Comparison of ENCODE assay signal across 7 cellular contexts in genomic region chr16:4319454-4319853, GRCh38. TPM values are rescaled to one million over a fixed set of nuclear protein-coding genes. Genes with fewer than 3 reads are reported as not detected.
DNase-seq lines count a peak whose midpoint lies in the region; ATAC-seq and TF ChIP-seq lines count a peak whose summit lies in the region.

No MANE protein-coding gene starts in this region.

- TF ChIP-seq CTCF in GM23338 (conservative IDR thresholded peaks at IDR 0.05; ENCODE audit: low read depth in 2 of 2), result no peak

- no peak overlapping the region for H3K4me3 Mint-ChIP-seq in GM23338
- no peak overlapping the region for H3K4me3 Mint-ChIP-seq in stimulated activated naive CD8-positive, alpha-beta T cell treated with anti-CD3 and anti-CD28 coated beads, Interleukin-15, amount 100 ng/mL, for 72 hours

- H3K27me3 ChIP-seq in GM23338 (ENCODE audit: insufficient read depth), result peaks cover 6% of the 10 kb centered on the region

- H4K20me1 ChIP-seq in GM23338 (replicated peaks; ENCODE audit: insufficient read depth), result peaks cover 16% of the 10 kb centered on the region; the same call in 1 of the 2 replicates

- peaks cover 4% of the 10 kb centered on the region for H3F3A ChIP-seq in GM23338 (replicated peaks; ENCODE audit: low read depth)

- no peak for DNase-seq in GM23338 (ENCODE audit: low spot score)
- DNase-seq in activated CD4-positive, alpha-beta T cell treated with anti-CD3 and anti-CD28 coated beads, Interleukin-2, amount 50 U/mL, for 4 hours, result peak; percentile 37 to 44
- DNase-seq in left ventricle myocardium superior, result peak; percentile 68
- peak; percentile 67 to 76 for DNase-seq in stimulated activated naive CD8-positive, alpha-beta T cell treated with anti-CD3 and anti-CD28 coated beads, Interleukin-15, amount 100 ng/mL, for 72 hours
- DNase-seq in HPDE6-E6E7 (ENCODE audit: extremely low spot score), result no peak
- DNase-seq in NCI-H2171 (lab: John Stamatoyannopoulos, UW), result no peak

- H3K9me2 ChIP-seq in GM23338 (ENCODE audit: insufficient read depth), result no peaks in the 10 kb centered on the region

- H3K9me3 Mint-ChIP-seq in GM23338, result peaks cover 3% of the 10 kb centered on the region; the same call in 1 of the 3 replicates
- no peaks in the 10 kb centered on the region for H3K9me3 Mint-ChIP-seq in stimulated activated naive CD8-positive, alpha-beta T cell treated with anti-CD3 and anti-CD28 coated beads, Interleukin-15, amount 100 ng/mL, for 72 hours

- peaks cover 24% of the 10 kb centered on the region for H3K4me1 Mint-ChIP-seq in GM23338
- H3K4me1 Mint-ChIP-seq in stimulated activated naive CD8-positive, alpha-beta T cell treated with anti-CD3 and anti-CD28 coated beads, Interleukin-15, amount 100 ng/mL, for 72 hours, result peaks cover 28% of the 10 kb centered on the region

- peaks cover 63% of the 10 kb centered on the region for H3K79me2 ChIP-seq in GM23338 (replicated peaks; ENCODE audit: insufficient read depth)

- no peaks in the 10 kb centered on the region for H3K36me3 ChIP-seq in GM23338 (ENCODE audit: insufficient read depth)

- H3K36me3 Mint-ChIP-seq in GM23338 (ENCODE audit: low read depth), result no peaks in the 10 kb centered on the region; the same call in 2 of the 3 replicates

- no peak overlapping the region for H2AFZ ChIP-seq in GM23338

- ATAC-seq in GM23338 (no peak), left ventricle myocardium superior (no peak), HG02884 (IDR thresholded peaks at IDR 0.05; ENCODE audit: unreplicated experiment) (no peak)
- peak; percentile 83 for ATAC-seq in stimulated activated naive CD8-positive, alpha-beta T cell treated with anti-CD3 and anti-CD28 coated beads, Interleukin-15, amount 100 ng/mL, for 72 hours

- peak overlapping the region; percentile 96; the same call in 1 of the 2 replicates for H3K4me2 ChIP-seq in GM23338

- H3K27ac Mint-ChIP-seq in GM23338, result no peak overlapping the region
- H3K27ac Mint-ChIP-seq in stimulated activated naive CD8-positive, alpha-beta T cell treated with anti-CD3 and anti-CD28 coated beads, Interleukin-15, amount 100 ng/mL, for 72 hours, result no peak overlapping the region

- intact Hi-C loops in left ventricle myocardium superior (cut with micrococcal nuclease), result no loop called here

- peaks cover 9% of the 10 kb centered on the region for H3K27me3 Mint-ChIP-seq in GM23338 (ENCODE audit: insufficient read depth, low read depth, poor library complexity)
- peaks cover 36% of the 10 kb centered on the region for H3K27me3 Mint-ChIP-seq in stimulated activated naive CD8-positive, alpha-beta T cell treated with anti-CD3 and anti-CD28 coated beads, Interleukin-15, amount 100 ng/mL, for 72 hours

- H3K4me1 ChIP-seq in GM23338 (ENCODE audit: insufficient read depth), result peaks cover 44% of the 10 kb centered on the region

- H3K27ac ChIP-seq in GM23338 (ENCODE audit: low read depth), result no peak overlapping the region

- no peak overlapping the region for H3K4me3 ChIP-seq in GM23338

TF ChIP-seq in GM23338, 12 proteins besides CTCF, POLR2A, EP300 and RAD21 (continues in another document):
- TF ChIP-seq EZH2 (IDR thresholded peaks at IDR 0.05; ENCODE audit: low read depth, unreplicated experiment), result no peak
- TF ChIP-seq JUNB (IDR thresholded peaks at IDR 0.05; ENCODE audit: unreplicated experiment), result no peak
- no peak for TF ChIP-seq ETS1 (IDR thresholded peaks at IDR 0.05)
- no peak for TF ChIP-seq ZNF114 (CRISPR knock-in tag; IDR thresholded peaks at IDR 0.05)
- no peak for TF ChIP-seq STAT1 (IDR thresholded peaks at IDR 0.05; ENCODE audit: unreplicated experiment)
- no peak for TF ChIP-seq EZH2phosphoT487 (IDR thresholded peaks at IDR 0.05; ENCODE audit: unreplicated experiment)
- no peak for TF ChIP-seq POLR2AphosphoS5 (IDR thresholded peaks at IDR 0.05; ENCODE audit: low read depth)
- TF ChIP-seq REST (IDR thresholded peaks at IDR 0.05; ENCODE audit: unreplicated experiment), result no peak

RNA-seq across cellular contexts. Expression of gene GLIS2, which starts 3.6 kb away (rescaled TPM):
- 9.0 and 10.2 TPM in 2 replicates for total RNA-seq in GM23338 (2014; rRNA removed; shearing (Covaris generic))
- 8.2 and 8.8 TPM in 2 replicates for polyA plus RNA-seq in GM23338 (2016; fragmentation: Nextera tagmentation; extraction: Ambion mirVana)
- 16.6 TPM for total RNA-seq in left ventricle myocardium superior

RNA-seq across cellular contexts. Expression of gene PAM16, which starts 31.7 kb away (rescaled TPM):
- 84.1 and 113 TPM in 2 replicates for total RNA-seq in GM23338 (2014; rRNA removed; shearing (Covaris generic))
- polyA plus RNA-seq in GM23338 (2016; fragmentation: Nextera tagmentation; extraction: Ambion mirVana), result 283 and 331 TPM in 2 replicates
- total RNA-seq in left ventricle myocardium superior, result 70.0 TPM

RNA-seq across cellular contexts. Expression of gene TFAP4, which starts 46.6 kb away (rescaled TPM):
- total RNA-seq in GM23338 (2014; rRNA removed; shearing (Covaris generic)), result 19.3 and 20.7 TPM in 2 replicates
- polyA plus RNA-seq in GM23338 (2016; fragmentation: Nextera tagmentation; extraction: Ambion mirVana), result 8.6 and 9.6 TPM in 2 replicates
- 4.7 TPM for total RNA-seq in left ventricle myocardium superior

RNA-seq across cellular contexts. Expression of gene VASN, which starts 52.2 kb away (rescaled TPM):
- 15.5 and 16.9 TPM in 2 replicates for total RNA-seq in GM23338 (2014; rRNA removed; shearing (Covaris generic))
- 7.1 and 8.0 TPM in 2 replicates for polyA plus RNA-seq in GM23338 (2016; fragmentation: Nextera tagmentation; extraction: Ambion mirVana)
- total RNA-seq in left ventricle myocardium superior, result 4.3 TPM

Comparison
In these comparisons a context has a peak if more than half of its experiments do, and no peak if none do; other contexts are left out.
1. DNase-seq: peak in activated CD4-positive, alpha-beta T cell treated with anti-CD3 and anti-CD28 coated beads, Interleukin-2, amount 50 U/mL, for 4 hours (2 of 2), left ventricle myocardium superior (single experiment) and stimulated activated naive CD8-positive, alpha-beta T cell treated with anti-CD3 and anti-CD28 coated beads, Interleukin-15, amount 100 ng/mL, for 72 hours (2 of 2); none in GM23338 (single experiment), HPDE6-E6E7 (single experiment) and NCI-H2171 (single experiment).